In the genomic region with DNA sequence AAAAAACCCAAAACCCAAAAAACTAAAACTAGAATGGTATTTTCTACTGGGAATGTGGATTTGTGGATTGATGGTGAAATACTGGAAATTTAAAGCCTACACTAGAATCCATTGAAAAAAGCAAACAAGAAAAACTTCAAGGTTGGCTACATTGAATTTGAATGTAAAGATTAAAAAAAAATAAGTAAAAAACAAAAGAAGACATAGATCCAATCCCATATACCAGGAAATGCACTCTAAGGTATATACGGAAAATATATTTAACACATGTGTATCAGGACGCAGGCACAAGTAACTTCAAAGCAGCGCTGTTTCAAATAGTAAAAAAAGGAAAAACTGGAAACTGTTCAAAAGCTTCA, we compare ENCODE assay signal across 7 cellular contexts. TPM values are rescaled to one million over a fixed set of nuclear protein-coding genes. Genes with fewer than 3 reads are reported as not detected.
DNase-seq lines count a peak whose midpoint lies in the region; ATAC-seq and TF ChIP-seq lines count a peak whose summit lies in the region.

No MANE protein-coding gene starts in this region.

- H3K9me3 ChIP-seq in HUES64 (ENCODE audit: insufficient read depth, low read depth, low read length): no peaks in the 10 kb centered on the region
- H3K9me3 ChIP-seq in stomach: no peaks in the 10 kb centered on the region

- 1% methylated on average over 3 of the region's 3 CpGs for WGBS in HUES64
- WGBS in stomach, 5 donors: 0 to 1% (median 0%) methylated on average over 3 of the region's 3 CpGs

- no peak for TF ChIP-seq EP300 in stomach (IDR thresholded peaks at IDR 0.05)

- no peak overlapping the region for H3K27ac ChIP-seq in HUES64 (ENCODE audit: low read depth, low read length)
- H3K27ac ChIP-seq in stomach: peak overlapping the region; percentile 82 to 95 (median 90)

- H3K4me1 Mint-ChIP-seq in activated naive CD8-positive, alpha-beta T cell treated with anti-CD3 and anti-CD28 coated beads for 36 hours: peaks cover 12% of the 10 kb centered on the region
- H3K4me1 Mint-ChIP-seq in immature natural killer cell: peaks cover 18 to 30% of the 10 kb centered on the region in 2 donors

- no peaks in the 10 kb centered on the region for H3K27me3 Mint-ChIP-seq in activated naive CD8-positive, alpha-beta T cell treated with anti-CD3 and anti-CD28 coated beads for 36 hours
- H3K27me3 Mint-ChIP-seq in immature natural killer cell (ENCODE audit: low read depth in 3 of 3): peaks cover 0 to 4% (median 2%) of the 10 kb centered on the region in 3 donors

- TF ChIP-seq CTCF in stomach (IDR thresholded peaks at IDR 0.05): no peak

- H3K27me3 ChIP-seq in HUES64 (ENCODE audit: insufficient read depth, low read length) (no peaks in the 10 kb centered on the region; the same call in 1 of the 2 replicates), stomach (no peaks in the 10 kb centered on the region)

- no peak for ATAC-seq in GM19397 (IDR thresholded peaks at IDR 0.05; ENCODE audit: unreplicated experiment)

- H3K4me3 ChIP-seq in HUES64 (ENCODE audit: low read length) (peak overlapping the region; percentile 69), stomach (peak overlapping the region; percentile 64 to 96 (median 84))

- H3K4me3 Mint-ChIP-seq in activated naive CD8-positive, alpha-beta T cell treated with anti-CD3 and anti-CD28 coated beads for 36 hours: peak overlapping the region; percentile 96
- peak overlapping the region; percentile 95 to 99 (median 97) for H3K4me3 Mint-ChIP-seq in immature natural killer cell

- no peak for TF ChIP-seq POLR2A in stomach (IDR thresholded peaks at IDR 0.05)

- no peaks in the 10 kb centered on the region for H3K36me3 ChIP-seq in HUES64 (ENCODE audit: insufficient read depth, low read length)
- H3K36me3 ChIP-seq in stomach: no peaks in the 10 kb centered on the region

- no peak for DNase-seq in activated naive CD8-positive, alpha-beta T cell treated with anti-CD3 and anti-CD28 coated beads for 36 hours
- DNase-seq in immature natural killer cell (no peak), stomach (no peak), NCI-H128 (lab: John Stamatoyannopoulos, UW; ENCODE audit: unreplicated experiment) (no peak)
- DNase-seq in stimulated activated CD4-positive, alpha-beta T cell treated with anti-CD3 and anti-CD28 coated beads, Interleukin-1b, Interleukin-23, amount 100 ng/mL, for 48 hours: no peak

- peaks cover 3% of the 10 kb centered on the region for H3K36me3 Mint-ChIP-seq in activated naive CD8-positive, alpha-beta T cell treated with anti-CD3 and anti-CD28 coated beads for 36 hours
- no peaks in the 10 kb centered on the region for H3K36me3 Mint-ChIP-seq in immature natural killer cell

- H3K4me1 ChIP-seq in HUES64 (ENCODE audit: insufficient read depth, low read length) (peaks cover 13% of the 10 kb centered on the region; the same call in 1 of the 2 replicates), stomach (peaks cover 6 to 35% (median 19%) of the 10 kb centered on the region in 4 donors)

- peak overlapping the region; percentile 57 for H3K9ac ChIP-seq in HUES64 (ENCODE audit: low read depth, low read length)

- H3K27ac Mint-ChIP-seq in activated naive CD8-positive, alpha-beta T cell treated with anti-CD3 and anti-CD28 coated beads for 36 hours: peak overlapping the region; percentile 86
- H3K27ac Mint-ChIP-seq in immature natural killer cell: peak overlapping the region; percentile 35 to 97 (median 93)

- intact Hi-C loops in stomach (cut with DNase I; ENCODE audit: low total_unique reads): no loop called here

- H3K9me3 Mint-ChIP-seq in activated naive CD8-positive, alpha-beta T cell treated with anti-CD3 and anti-CD28 coated beads for 36 hours: peaks cover 3% of the 10 kb centered on the region
- no peaks in the 10 kb centered on the region for H3K9me3 Mint-ChIP-seq in immature natural killer cell

RNA-seq across cellular contexts. Expression of a gene that starts 0.8 kb away (rescaled TPM):
- polyA plus RNA-seq in HUES64 (2013, experiment 1 of 2): 16.8 TPM
- polyA plus RNA-seq in HUES64 (2013, experiment 2 of 2): 21.7 TPM
- total RNA-seq in activated naive CD8-positive, alpha-beta T cell treated with anti-CD3 and anti-CD28 coated beads for 36 hours: 1 to 10 TPM; 4.3 to 5.9 TPM
- polyA plus RNA-seq in immature natural killer cell: 10 to 100 TPM in 2 of 3 donors, 1 to 10 TPM in 1; 5.9 to 12.3 (median 10.8) TPM
- 10 to 100 TPM in 3 of 5 donors, 1 to 10 TPM in 2; 4.7 to 43.9 (median 13.3) TPM for total RNA-seq in stomach
- 1 to 10 TPM; 3.2 to 4.4 (median 3.7) TPM for polyA plus RNA-seq in stomach

RNA-seq across cellular contexts. Expression of a gene that starts 19.4 kb away (rescaled TPM):
- polyA plus RNA-seq in HUES64 (2013, experiment 1 of 2): 12.2 TPM
- 14.8 TPM for polyA plus RNA-seq in HUES64 (2013, experiment 2 of 2)
- total RNA-seq in activated naive CD8-positive, alpha-beta T cell treated with anti-CD3 and anti-CD28 coated beads for 36 hours: 10 to 100 TPM; 21.4 to 23.6 TPM
- polyA plus RNA-seq in immature natural killer cell (10 to 100 TPM; 13.7 to 20.1 (median 17.1) TPM), stomach (10 to 100 TPM; 11.1 to 80.0 (median 15.4) TPM)
- total RNA-seq in stomach: 10 to 100 TPM in 1 of 5 donors, 1 to 10 TPM in 3, not detected in 1; 2.2 to 13.9 (median 5.0) TPM
